In genomic region chr19:33301011-33301899, GRCh38 we compare ENCODE assay signal across 8 cellular contexts. TPM values are rescaled to one million over a fixed set of nuclear protein-coding genes. Genes with fewer than 3 reads are reported as not detected.
DNase-seq lines count a peak whose midpoint lies in the region; ATAC-seq and TF ChIP-seq lines count a peak whose summit lies in the region.

No MANE protein-coding gene starts in this region.

- H3K56ac ChIP-seq in mesendoderm (ENCODE audit: low read length): peak overlapping the region; percentile 25

- H3K4me1 ChIP-seq in mesendoderm (ENCODE audit: control insufficient read depth, low read depth, low read length): peaks cover 5% of the 10 kb centered on the region
- H3K4me1 ChIP-seq in thyroid gland: peaks cover 26 to 38% of the 10 kb centered on the region in 2 donors

- H4K5ac ChIP-seq in mesendoderm (ENCODE audit: low read length): no peak overlapping the region

- no peak for ATAC-seq in GM21576 (IDR thresholded peaks at IDR 0.05; ENCODE audit: unreplicated experiment)

- H3K27me3 ChIP-seq in mesendoderm (ENCODE audit: insufficient read depth, low read length, poor library complexity) (peaks cover 29% of the 10 kb centered on the region), thyroid gland (no peaks in the 10 kb centered on the region)

- no peak overlapping the region for H3K4me3 ChIP-seq in mesendoderm (ENCODE audit: low read length)
- H3K4me3 ChIP-seq in thyroid gland (replicated peaks in 1 of 3): peak overlapping the region in 2 of 3 donors; percentile 35 to 46

- no peak overlapping the region for H2BK5ac ChIP-seq in mesendoderm (ENCODE audit: low read length)

- TF ChIP-seq CTCF in thyroid gland (IDR thresholded peaks at IDR 0.05): no peak

- H3K4ac ChIP-seq in mesendoderm (ENCODE audit: low read depth, low read length): no peak overlapping the region

- no peak overlapping the region for H3K18ac ChIP-seq in mesendoderm (ENCODE audit: low read length)

- no peak overlapping the region for H3K9ac ChIP-seq in mesendoderm (ENCODE audit: low read length)

- H3K9me3 ChIP-seq in thyroid gland: no peaks in the 10 kb centered on the region

- H3K23ac ChIP-seq in mesendoderm (ENCODE audit: low read length): peak overlapping the region; percentile 66

- intact Hi-C loops in thyroid gland (cut with DNase I): no loop called here

- H3K79me1 ChIP-seq in mesendoderm (ENCODE audit: low read length): no peaks in the 10 kb centered on the region

- H3K27ac ChIP-seq in caudate nucleus (ENCODE audit: low read depth, low read length) (peak overlapping the region; percentile 58), mesendoderm (ENCODE audit: low read depth, low read length) (no peak overlapping the region), thyroid gland (no peak overlapping the region)

- no peak overlapping the region for H2AK5ac ChIP-seq in mesendoderm (ENCODE audit: low read length)

- no peak overlapping the region for H2BK15ac ChIP-seq in mesendoderm (replicated peaks; ENCODE audit: low read depth)

- H2BK120ac ChIP-seq in mesendoderm (ENCODE audit: low read depth, low read length): no peak overlapping the region

- WGBS in mesendoderm (ENCODE audit: extremely low coverage, insufficient coverage, low lambda C conversion rate): no CpG with 5 or more reads among the region's 95 CpGs
- 3 to 4% methylated on average over 10 to 41 of the region's 95 CpGs for WGBS in thyroid gland, 2 donors

- H4K8ac ChIP-seq in mesendoderm (ENCODE audit: low read depth, low read length): no peak overlapping the region

- TF ChIP-seq POLR2A in thyroid gland (IDR thresholded peaks at IDR 0.05): no peak

- no peaks in the 10 kb centered on the region for H3K79me2 ChIP-seq in mesendoderm (ENCODE audit: control insufficient read depth, insufficient read depth, low read length)

- H3K36me3 ChIP-seq in mesendoderm (ENCODE audit: control insufficient read depth, insufficient read depth, low read length): no peaks in the 10 kb centered on the region
- no peaks in the 10 kb centered on the region for H3K36me3 ChIP-seq in thyroid gland

- H3K4me2 ChIP-seq in mesendoderm (ENCODE audit: low read length): peak overlapping the region; percentile 56

- DNase-seq in activated CD8-positive, alpha-beta memory T cell treated with anti-CD3 and anti-CD28 coated beads for 24 hours: peak; percentile 62
- no peak for DNase-seq in activated CD8-positive, alpha-beta memory T cell treated with anti-CD3 and anti-CD28 coated beads, Interleukin-2, amount 50 U/mL, for 4 hours
- DNase-seq in caudate nucleus (lab: John Stamatoyannopoulos, UW): peak in 3 of 61 donors; percentile 21 to 52 (median 35)
- DNase-seq in mesendoderm: no peak
- DNase-seq in thyroid gland: peak; percentile 50 to 58
- DNase-seq in activated CD4-positive, CD25-positive, alpha-beta regulatory T cell (lab: John Stamatoyannopoulos, UW): no peak
- no peak for DNase-seq in NCI-H2196 treated with DMSO at 0.1 percent for 48 hours (lab: John Stamatoyannopoulos, UW; ENCODE audit: unreplicated experiment)

RNA-seq across cellular contexts. Expression of gene CEBPA, which starts 1.1 kb away (rescaled TPM):
- polyA plus RNA-seq in mesendoderm (2013, experiment 1 of 2): 0.55 TPM
- polyA plus RNA-seq in mesendoderm (2013, experiment 2 of 2): 0.62 TPM
- 10 to 100 TPM; 12.9 to 31.0 (median 17.4) TPM for total RNA-seq in thyroid gland

Comparison
In these comparisons a context has a peak if more than half of its experiments do, and no peak if none do; other contexts are left out.
1. DNase-seq: peak in activated CD8-positive, alpha-beta memory T cell treated with anti-CD3 and anti-CD28 coated beads for 24 hours (single experiment) and thyroid gland (2 of 2); none in activated CD8-positive, alpha-beta memory T cell treated with anti-CD3 and anti-CD28 coated beads, Interleukin-2, amount 50 U/mL, for 4 hours (single experiment), mesendoderm (single experiment), activated CD4-positive, CD25-positive, alpha-beta regulatory T cell (0 of 4) and NCI-H2196 treated with DMSO at 0.1 percent for 48 hours (single experiment).